In the genomic region with DNA sequence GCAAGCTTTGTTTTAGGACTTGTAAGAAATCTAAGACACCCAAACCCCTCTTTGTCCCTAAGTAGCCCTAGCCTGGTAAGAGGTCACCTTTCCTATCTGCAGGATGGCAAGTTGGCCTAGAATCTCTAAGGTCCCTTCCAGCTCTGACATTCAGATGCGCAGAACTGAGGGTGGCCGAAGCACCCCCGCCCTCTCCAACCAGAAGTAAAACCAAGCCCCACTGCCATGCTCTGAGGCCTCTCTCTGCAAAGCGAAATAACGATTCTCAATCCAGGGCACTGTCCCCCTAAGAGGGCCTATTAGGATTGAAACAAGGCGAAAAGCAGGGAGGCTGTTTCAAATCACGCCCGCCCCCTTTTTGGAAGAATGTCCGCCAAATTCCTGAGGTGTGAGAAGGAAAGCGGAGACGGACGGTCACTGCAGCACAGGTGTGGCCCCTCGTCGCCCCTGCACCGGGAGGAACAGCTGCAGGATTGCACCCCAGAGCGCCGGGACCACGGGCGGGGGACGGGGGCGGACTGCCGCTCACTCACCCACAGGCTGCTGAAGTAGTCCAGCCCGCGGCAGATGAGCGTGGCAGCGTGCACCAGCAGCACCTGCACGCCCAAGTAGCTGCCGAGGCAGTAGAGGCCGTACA, we compare ENCODE assay signal across 8 cellular contexts. TPM values are rescaled to one million over a fixed set of nuclear protein-coding genes. Genes with fewer than 3 reads are reported as not detected.
A peak's percentile ranks its signal among the peaks of the same experiment; 100 is the strongest.
DNase-seq lines count a peak whose midpoint lies in the region; ATAC-seq and TF ChIP-seq lines count a peak whose summit lies in the region.

No MANE protein-coding gene starts in this region.

- in situ Hi-C loops in GM13976 (cut with MboI; ENCODE audit: low sequenced_read_pairs, unreplicated experiment), result no loop called here

- intact Hi-C loops in ascending aorta (cut with DNase I), result loop anchor here (10.0 kb wide), 1 partner anchor 206 kb away; the partner anchor contains the start of gene EPB41L4B

- no peaks in the 10 kb centered on the region for H3K27me3 ChIP-seq in BLaER1 treated with 17β-estradiol and CSF1 and Interleukin-3, amounts not matched to agents 10 nM and 100 nM
- no peaks in the 10 kb centered on the region for H3K27me3 ChIP-seq in ascending aorta

- H3K9me3 ChIP-seq in BLaER1 treated with 17β-estradiol and CSF1 and Interleukin-3, amounts not matched to agents 10 nM and 100 nM (replicated peaks in 1 of 11), result no peaks in the 10 kb centered on the region
- H3K9me3 ChIP-seq in ascending aorta, result no peaks in the 10 kb centered on the region

- H3K36me3 ChIP-seq in BLaER1 treated with 17β-estradiol and CSF1 and Interleukin-3, amounts not matched to agents 10 nM and 100 nM, result peaks cover 0 to 28% (median 12%) of the 10 kb centered on the region in 11 experiments; a peak in 10 of 22 replicates
- no peaks in the 10 kb centered on the region for H3K36me3 ChIP-seq in ascending aorta

- peaks cover 44 to 58% (median 56%) of the 10 kb centered on the region in 11 experiments; a peak in 21 of 22 replicates for H4K20me1 ChIP-seq in BLaER1 treated with 17β-estradiol and CSF1 and Interleukin-3, amounts not matched to agents 10 nM and 100 nM

- H3K27ac ChIP-seq in BLaER1 treated with 17β-estradiol and CSF1 and Interleukin-3, amounts not matched to agents 10 nM and 100 nM, result peak overlapping the region in 10 of 11 experiments; percentile 71 to 93 (median 90); a peak in 21 of 22 replicates
- H3K27ac ChIP-seq in ascending aorta, result peak overlapping the region; percentile 56 to 77

- DNase-seq in ascending aorta (ENCODE audit: low spot score in 2 of 2) (no peak), islet precursor cell (peak; percentile 79), GM13976 (ENCODE audit: low spot score) (no peak)
- DNase-seq in stimulated activated naive CD8-positive, alpha-beta T cell treated with anti-CD3 and anti-CD28 coated beads, Interleukin-15, Interleukin-2, amounts not matched to agents 100 U/mL and 50 U/mL, for 24 hours, result peak; percentile 20
- DNase-seq in stimulated activated CD4-positive, alpha-beta T cell treated with anti-CD3 and anti-CD28 coated beads, Interleukin-12 subunit alpha, Interleukin-12 subunit beta, amount 100 ng/mL, for 4 hours, result no peak

- H3K9ac ChIP-seq in BLaER1 treated with 17β-estradiol and CSF1 and Interleukin-3, amounts not matched to agents 10 nM and 100 nM, result peak overlapping the region; percentile 83 to 97 (median 94)

- H3K4me3 ChIP-seq in BLaER1 treated with 17β-estradiol and CSF1 and Interleukin-3, amounts not matched to agents 10 nM and 100 nM, result peak overlapping the region; percentile 78 to 98 (median 90)
- peak overlapping the region; percentile 83 to 98 for H3K4me3 ChIP-seq in ascending aorta

- ATAC-seq in stimulated activated naive CD8-positive, alpha-beta T cell treated with anti-CD3 and anti-CD28 coated beads, Interleukin-15, Interleukin-2, amounts not matched to agents 100 U/mL and 50 U/mL, for 24 hours, result no peak
- no peak for ATAC-seq in GM19035 (IDR thresholded peaks at IDR 0.05; ENCODE audit: unreplicated experiment)

- no peak for TF ChIP-seq EP300 in Ishikawa (IDR thresholded peaks at IDR 0.05; ENCODE audit: borderline replicate concordance)

- peaks cover 46 to 78% (median 68%) of the 10 kb centered on the region in 10 experiments for H3K4me1 ChIP-seq in BLaER1 treated with 17β-estradiol and CSF1 and Interleukin-3, amounts not matched to agents 10 nM and 100 nM
- H3K4me1 ChIP-seq in ascending aorta, result peaks cover 9 to 34% of the 10 kb centered on the region in 2 donors

- TF ChIP-seq CTCF in ascending aorta (IDR thresholded peaks at IDR 0.05), result no peak
- TF ChIP-seq CTCF in GM13976 (IDR thresholded peaks at IDR 0.05; ENCODE audit: borderline replicate concordance, control extremely low read depth, extremely low read depth, insufficient read depth, missing control alignments), result no peak

- no peak for TF ChIP-seq RAD21 in Ishikawa (IDR thresholded peaks at IDR 0.05; ENCODE audit: low read depth)

- H3K4me2 ChIP-seq in BLaER1 treated with 17β-estradiol and CSF1 and Interleukin-3, amounts not matched to agents 10 nM and 100 nM, result peak overlapping the region; percentile 91 to 99 (median 97)

TF ChIP-seq in Ishikawa, 13 proteins besides CTCF, POLR2A, EP300 and RAD21:
- TF ChIP-seq REST (IDR thresholded peaks at IDR 0.05; ENCODE audit: low read depth) (no peak), TEAD4 (IDR thresholded peaks at IDR 0.05) (peak; percentile 46; the same call in 1 of the 2 replicates), ZBTB7A (IDR thresholded peaks at IDR 0.05; ENCODE audit: low read depth) (peak; percentile 21; the same call in 1 of the 2 replicates)
TF ChIP-seq in Ishikawa: peak in this region for 2.

RNA-seq across cellular contexts. Expression of gene TMEM245, which starts 0.8 kb away (rescaled TPM):
- 49.7 TPM for total RNA-seq in ascending aorta

RNA-seq across cellular contexts. Expression of gene FRRS1L, which starts 48.1 kb away (rescaled TPM):
- 0.11 TPM for total RNA-seq in ascending aorta

Comparison
In these comparisons a context has a peak if more than half of its experiments do, and no peak if none do; other contexts are left out.
1. DNase-seq: peak in islet precursor cell (single experiment) and stimulated activated naive CD8-positive, alpha-beta T cell treated with anti-CD3 and anti-CD28 coated beads, Interleukin-15, Interleukin-2, amounts not matched to agents 100 U/mL and 50 U/mL, for 24 hours (single experiment); none in ascending aorta (0 of 2), stimulated activated CD4-positive, alpha-beta T cell treated with anti-CD3 and anti-CD28 coated beads, Interleukin-12 subunit alpha, Interleukin-12 subunit beta, amount 100 ng/mL, for 4 hours (single experiment) and GM13976 (single experiment).